In the genomic region with DNA sequence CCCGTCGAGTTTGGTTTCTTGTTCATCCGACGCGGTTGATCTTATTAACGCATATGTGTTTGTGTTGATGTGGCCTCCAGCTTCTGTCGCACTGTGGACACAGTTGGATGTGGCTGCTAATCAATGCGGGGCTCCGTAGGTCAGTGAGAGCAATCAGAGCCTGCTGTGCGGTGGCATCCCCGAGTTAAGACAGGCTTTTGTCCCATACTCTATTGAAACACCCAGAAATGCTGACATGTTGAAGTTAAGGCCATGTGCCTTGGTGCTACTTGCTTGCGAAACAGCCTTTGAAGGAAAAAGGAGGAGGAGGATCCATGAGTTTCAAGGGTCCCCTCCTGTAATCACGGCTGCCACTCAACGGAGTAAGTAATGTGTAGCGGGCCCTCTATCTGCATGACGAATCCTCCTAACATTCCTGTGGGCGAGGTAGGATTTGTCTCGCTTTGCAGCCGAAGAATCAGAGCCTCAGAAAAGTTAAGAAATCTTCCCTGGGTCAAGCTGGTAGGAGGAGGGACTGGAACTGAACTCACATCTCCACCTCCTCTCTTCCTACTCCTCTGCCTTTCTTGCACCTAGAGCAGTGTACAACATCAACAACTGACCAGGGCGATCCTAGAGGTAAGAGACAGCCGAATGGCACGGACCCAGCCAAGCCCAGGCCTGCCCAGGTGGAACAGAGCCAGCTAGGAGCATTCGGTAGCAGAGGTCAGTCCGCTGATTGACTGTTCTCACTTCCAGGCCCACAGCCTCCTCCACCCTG, we compare ENCODE assay signal across 9 cellular contexts.
DNase-seq lines count a peak whose midpoint lies in the region; ATAC-seq lines count a peak whose summit lies in the region.
"Had no signal": no experiment of that assay in that cellular context is flagged by ENCODE, and none has a peak within 500 bp of the region (broad histone marks: within the 10 kb centered on the region; RNA-seq: fewer than 3 reads in every experiment).

No MANE protein-coding gene starts in this region.

- H3K4me3 ChIP-seq in adipocyte (ENCODE audit: low read length) (no peak overlapping the region), skeletal muscle cell (ENCODE audit: low read depth, low read length) (no peak overlapping the region)

- ATAC-seq in HG02973 (IDR thresholded peaks at IDR 0.05; ENCODE audit: unreplicated experiment) = no peak

- H3K36me3 ChIP-seq in adipocyte (ENCODE audit: control insufficient read depth, insufficient read depth, low read length, severe bottlenecking) = no peaks in the 10 kb centered on the region

- DNase-seq in NCI-H2227 (lab: John Stamatoyannopoulos, UW; ENCODE audit: unreplicated experiment) (peak; percentile 31), NCI-H2227 treated with DMSO at 0.1 percent for 48 hours (lab: John Stamatoyannopoulos, UW) (no peak), adipocyte (ENCODE audit: low read depth) (peak; percentile 85), iris pigment epithelial cell (ENCODE audit: low read depth) (peak; percentile 95), skeletal muscle cell (ENCODE audit: low read depth) (peak; percentile 6), DMS79 (lab: John Stamatoyannopoulos, UW) (no peak), DMS153 treated with DMSO at 0.1 percent for 48 hours (lab: John Stamatoyannopoulos, UW; ENCODE audit: unreplicated experiment) (no peak)
- DNase-seq: GDM1 had no signal

- no peak overlapping the region for H3K9ac ChIP-seq in adipocyte (ENCODE audit: low read length)

- H3K4me1 ChIP-seq in adipocyte (ENCODE audit: control insufficient read depth, insufficient read depth, low read length) = peaks cover 13% of the 10 kb centered on the region

- H3K9me3 ChIP-seq in adipocyte (ENCODE audit: control insufficient read depth, low read length) = no peaks in the 10 kb centered on the region

- peaks cover 30% of the 10 kb centered on the region for H3K27me3 ChIP-seq in adipocyte (replicated peaks; ENCODE audit: control insufficient read depth, insufficient read depth, low read length)

Comparison
In these comparisons a context has a peak if more than half of its experiments do, and no peak if none do; other contexts are left out.
1. DNase-seq: peak in NCI-H2227 (single experiment), adipocyte (single experiment), iris pigment epithelial cell (single experiment) and skeletal muscle cell (single experiment); none in NCI-H2227 treated with DMSO at 0.1 percent for 48 hours (single experiment), DMS79 (single experiment) and DMS153 treated with DMSO at 0.1 percent for 48 hours (single experiment).